ENCODE assay signal across 8 cellular contexts in the genomic region with DNA sequence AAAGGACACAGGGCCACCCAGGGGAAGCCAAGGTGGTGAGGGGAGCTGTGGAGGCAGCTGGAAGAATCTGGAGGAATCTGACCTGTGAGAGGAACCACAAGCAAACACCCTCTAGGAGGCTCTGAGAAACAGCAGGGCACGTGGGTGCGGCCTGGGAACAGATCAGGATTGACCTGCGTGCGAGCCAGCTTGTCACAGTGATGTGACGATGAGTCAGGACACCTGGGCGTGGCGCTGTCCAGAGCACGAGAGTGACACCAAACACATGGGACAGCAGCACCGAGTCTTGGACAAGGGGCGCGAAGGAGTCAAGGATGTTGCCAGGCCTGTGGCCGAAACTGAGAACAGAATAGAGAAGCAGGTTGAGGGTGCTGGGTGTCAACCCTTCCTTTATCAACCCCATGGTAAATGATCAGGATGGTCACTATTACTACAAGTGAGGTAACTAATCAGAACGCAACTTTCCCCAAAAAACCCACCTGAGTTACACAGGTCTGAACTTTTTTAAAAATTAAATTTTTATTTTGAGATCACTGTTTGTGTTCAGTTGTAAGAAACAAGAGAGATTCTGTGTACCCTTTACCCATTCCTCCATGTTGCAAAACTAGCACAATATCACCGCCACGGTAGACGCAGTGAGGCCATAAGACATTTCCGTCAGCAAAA. TPM values are rescaled to one million over a fixed set of nuclear protein-coding genes. Genes with fewer than 3 reads are reported as not detected.
A peak's percentile ranks its signal among the peaks of the same experiment; 100 is the strongest.
DNase-seq lines count a peak whose midpoint lies in the region; TF ChIP-seq lines count a peak whose summit lies in the region.

No MANE protein-coding gene starts in this region.

- peak overlapping the region; percentile 77 for H3K4ac ChIP-seq in trophoblast cell (ENCODE audit: low read depth, low read length)

- peak overlapping the region; percentile 85 for H3K14ac ChIP-seq in trophoblast cell (ENCODE audit: low read length)

- H3K79me2 ChIP-seq in Loucy (ENCODE audit: insufficient read depth, low read length) (peaks cover 26% of the 10 kb centered on the region), trophoblast cell (ENCODE audit: control insufficient read depth, insufficient read depth, low read length, poor library complexity) (peaks cover 9% of the 10 kb centered on the region)

- peaks cover 37% of the 10 kb centered on the region for H3K36me3 Mint-ChIP-seq in activated T-cell treated with anti-CD3 and anti-CD28 coated beads, Interleukin-2, amount 50 U/mL, for 24 hours (ENCODE audit: low read depth)

- WGBS in trophoblast cell (ENCODE audit: extremely low coverage, insufficient coverage, insufficient read length), result no CpG with 5 or more reads among the region's 17 CpGs

- peak overlapping the region; percentile 51 for H2AK5ac ChIP-seq in trophoblast cell (ENCODE audit: low read length)

- H3K9ac ChIP-seq in Loucy (ENCODE audit: low read depth, low read length, poor library complexity, severe bottlenecking) (peak overlapping the region; percentile 76), trophoblast cell (ENCODE audit: low read length) (peak overlapping the region; percentile 83)

- no peaks in the 10 kb centered on the region for H3K9me3 Mint-ChIP-seq in activated T-cell treated with anti-CD3 and anti-CD28 coated beads, Interleukin-2, amount 50 U/mL, for 24 hours

- H3K18ac ChIP-seq in trophoblast cell (ENCODE audit: low read length), result peak overlapping the region; percentile 80

- H3K4me1 ChIP-seq in HAP-1, result peaks cover 16% of the 10 kb centered on the region
- H3K4me1 ChIP-seq in Loucy (ENCODE audit: insufficient read depth, low read length, poor library complexity, severe bottlenecking), result peaks cover 30% of the 10 kb centered on the region
- H3K4me1 ChIP-seq in cardiac muscle cell (ENCODE audit: low read depth), result peaks cover 10% of the 10 kb centered on the region
- peaks cover 5 to 10% of the 10 kb centered on the region in 2 experiments for H3K4me1 ChIP-seq in trophoblast cell (ENCODE audit: control insufficient read depth in 1 of 2, insufficient read depth in 2 of 2, low read length in 2 of 2)

- TF ChIP-seq CTCF in Loucy (conservative IDR thresholded peaks at IDR 0.05; ENCODE audit: low read length), result no peak
- TF ChIP-seq CTCF in cardiac muscle cell (IDR thresholded peaks at IDR 0.05; ENCODE audit: low read depth, low read length), result no peak

- no peaks in the 10 kb centered on the region for H3K27me3 ChIP-seq in HAP-1 (ENCODE audit: low read depth)
- no peaks in the 10 kb centered on the region for H3K27me3 ChIP-seq in Loucy (ENCODE audit: insufficient read depth, low read length, poor library complexity, severe bottlenecking)
- no peaks in the 10 kb centered on the region for H3K27me3 ChIP-seq in cardiac muscle cell
- H3K27me3 ChIP-seq in trophoblast cell (ENCODE audit: insufficient read depth, low read length), result no peaks in the 10 kb centered on the region

- H3K27me3 Mint-ChIP-seq in activated T-cell treated with anti-CD3 and anti-CD28 coated beads, Interleukin-2, amount 50 U/mL, for 24 hours, result no peaks in the 10 kb centered on the region

- peak overlapping the region; percentile 67 for H2BK5ac ChIP-seq in trophoblast cell (ENCODE audit: low read depth, low read length, poor library complexity)

- H3K9me2 ChIP-seq in Loucy (replicated peaks; ENCODE audit: low read depth, low read length), result no peaks in the 10 kb centered on the region

- H3K79me1 ChIP-seq in trophoblast cell (ENCODE audit: low read length), result peaks cover 10% of the 10 kb centered on the region

- no peak overlapping the region for H2BK12ac ChIP-seq in trophoblast cell (ENCODE audit: low read length)

- H3K4me3 ChIP-seq in HAP-1, result peak overlapping the region; percentile 37
- H3K4me3 ChIP-seq in Loucy (ENCODE audit: low read length, poor library complexity, severe bottlenecking), result peak overlapping the region; percentile 78
- peak overlapping the region; percentile 50 for H3K4me3 ChIP-seq in cardiac muscle cell
- H3K4me3 ChIP-seq in trophoblast cell (ENCODE audit: low read depth, low read length), result peak overlapping the region; percentile 92

- DNase-seq in activated CD4-positive, alpha-beta T cell treated with anti-CD3 and anti-CD28 coated beads for 48 hours, result peak; percentile 41
- no peak for DNase-seq in activated CD4-positive, alpha-beta T cell treated with anti-CD3 and anti-CD28 coated beads for 4 hours
- DNase-seq in HAP-1 (ENCODE audit: low spot score in 2 of 2), result no peak
- DNase-seq in activated T-cell treated with anti-CD3 and anti-CD28 coated beads, Interleukin-2, amount 50 U/mL, for 24 hours, result no peak
- no peak for DNase-seq in cardiac muscle cell (ENCODE audit: low read depth in 1 of 2, low spot score in 1 of 2)
- DNase-seq in trophoblast cell, result peak; percentile 88 to 93
- no peak for DNase-seq in NK-92 (lab: John Stamatoyannopoulos, UW; ENCODE audit: unreplicated experiment)

- in situ Hi-C loops in HAP-1 (cut with MboI; ENCODE audit: low sequenced_read_pairs), result no loop called here

- peak overlapping the region; percentile 44 for H2BK120ac ChIP-seq in trophoblast cell (ENCODE audit: insufficient read depth, low read length, poor library complexity)

- H4K8ac ChIP-seq in trophoblast cell (ENCODE audit: low read depth, low read length), result peak overlapping the region; percentile 91

- H3K27ac Mint-ChIP-seq in activated T-cell treated with anti-CD3 and anti-CD28 coated beads, Interleukin-2, amount 50 U/mL, for 24 hours, result peak overlapping the region; percentile 97

- H3K9me3 ChIP-seq in HAP-1 (no peaks in the 10 kb centered on the region), Loucy (ENCODE audit: insufficient read depth, low read depth, low read length) (no peaks in the 10 kb centered on the region), cardiac muscle cell (ENCODE audit: low read depth) (no peaks in the 10 kb centered on the region), trophoblast cell (ENCODE audit: insufficient read depth, low read depth, low read length) (no peaks in the 10 kb centered on the region)

- peak overlapping the region; percentile 73 for H4K91ac ChIP-seq in trophoblast cell (ENCODE audit: low read depth, low read length)

- H4K20me1 ChIP-seq in Loucy (ENCODE audit: insufficient read depth, low read length, poor library complexity, severe bottlenecking), result peaks cover 26% of the 10 kb centered on the region

- H2AFZ ChIP-seq in Loucy (ENCODE audit: low read length) (peak overlapping the region; percentile 72), trophoblast cell (ENCODE audit: insufficient read depth, low read length, poor library complexity) (peak overlapping the region; percentile 65)

- H3K27ac ChIP-seq in cardiac muscle cell (peak overlapping the region; percentile 96), trophoblast cell (ENCODE audit: low read depth, low read length) (peak overlapping the region; percentile 92)

- peaks cover 25% of the 10 kb centered on the region for H3K36me3 ChIP-seq in HAP-1 (replicated peaks)
- no peaks in the 10 kb centered on the region; the same call in 1 of the 2 replicates for H3K36me3 ChIP-seq in Loucy (ENCODE audit: insufficient read depth, low read length)
- H3K36me3 ChIP-seq in cardiac muscle cell, result peaks cover 3% of the 10 kb centered on the region
- H3K36me3 ChIP-seq in trophoblast cell (ENCODE audit: control insufficient read depth in 1 of 2, insufficient read depth in 2 of 2, low read length in 2 of 2), result peaks cover 2 to 5% of the 10 kb centered on the region in 2 experiments

- H4K12ac ChIP-seq in trophoblast cell (ENCODE audit: low read depth, low read length), result peak overlapping the region; percentile 85

- H3K4me2 ChIP-seq in Loucy (ENCODE audit: low read depth, low read length, poor library complexity, severe bottlenecking) (peak overlapping the region; percentile 81), trophoblast cell (ENCODE audit: low read length) (peak overlapping the region; percentile 98)

- H3K4me1 Mint-ChIP-seq in activated T-cell treated with anti-CD3 and anti-CD28 coated beads, Interleukin-2, amount 50 U/mL, for 24 hours (ENCODE audit: low read depth), result peaks cover 43% of the 10 kb centered on the region

- no peak overlapping the region for H3K23ac ChIP-seq in trophoblast cell (ENCODE audit: low read length)

- peaks cover 3% of the 10 kb centered on the region; the same call in 1 of the 2 replicates for H3F3A ChIP-seq in Loucy (ENCODE audit: low read depth)

- peak overlapping the region; percentile 89 for H3K4me3 Mint-ChIP-seq in activated T-cell treated with anti-CD3 and anti-CD28 coated beads, Interleukin-2, amount 50 U/mL, for 24 hours

RNA-seq across cellular contexts. Expression of gene SFT2D3, which starts 0.6 kb away (rescaled TPM):
- 9.3 and 11.7 TPM in 2 replicates for total RNA-seq in cardiac muscle cell
- polyA plus RNA-seq in cardiac muscle cell, result 0.13 and 5.9 TPM in 2 replicates
- polyA plus RNA-seq in trophoblast cell (2013), result 5.4 and 6.1 TPM in 2 replicates

RNA-seq across cellular contexts. Expression of gene LIMS2, which starts 25.3 kb away (rescaled TPM):
- 23.2 and 32.9 TPM in 2 replicates for total RNA-seq in cardiac muscle cell
- polyA plus RNA-seq in cardiac muscle cell, result 35.2 and 48.8 TPM in 2 replicates
- 14.6 and 16.2 TPM in 2 replicates for polyA plus RNA-seq in trophoblast cell (2013)

RNA-seq across cellular contexts. Expression of gene GPR17, which starts 54.7 kb away (rescaled TPM):
- not detected in 2 replicates for total RNA-seq in cardiac muscle cell
- 0.09 TPM in 1 of 2 replicates, not detected in the other for polyA plus RNA-seq in cardiac muscle cell
- polyA plus RNA-seq in trophoblast cell (2013), result 0.25 and 0.33 TPM in 2 replicates

Comparison
In these comparisons a context has a peak if more than half of its experiments do, and no peak if none do; other contexts are left out.
1. DNase-seq: peak in activated CD4-positive, alpha-beta T cell treated with anti-CD3 and anti-CD28 coated beads for 48 hours (single experiment) and trophoblast cell (2 of 2); none in activated CD4-positive, alpha-beta T cell treated with anti-CD3 and anti-CD28 coated beads for 4 hours (0 of 2), HAP-1 (0 of 2), activated T-cell treated with anti-CD3 and anti-CD28 coated beads, Interleukin-2, amount 50 U/mL, for 24 hours (single experiment), cardiac muscle cell (0 of 2) and NK-92 (single experiment).
2. H3K4me3 ChIP-seq: peak in every context shown above with its lines; median percentile 92 in trophoblast cell; 78 in Loucy; 50 in cardiac muscle cell; 37 in HAP-1.